In genomic region chr14:104401785-104402184, GRCh38 we compare ENCODE assay signal across 15 cellular contexts.
A peak's percentile ranks its signal among the peaks of the same experiment; 100 is the strongest.
DNase-seq lines count a peak whose midpoint lies in the region; ATAC-seq lines count a peak whose summit lies in the region.
"Had no signal": no experiment of that assay in that cellular context is flagged by ENCODE, and none has a peak within 500 bp of the region (broad histone marks: within the 10 kb centered on the region; RNA-seq: fewer than 3 reads in every experiment).

No MANE protein-coding gene starts in this region.

- H3K4me3 ChIP-seq in BLaER1 = no peak overlapping the region
- no peak overlapping the region for H3K4me3 ChIP-seq in BLaER1 treated with 17β-estradiol and CSF1 and Interleukin-3, amounts not matched to agents 10 nM and 100 nM
- H3K4me3 ChIP-seq: GM23338 had no signal

- H3K4me2 ChIP-seq in BLaER1 = peak overlapping the region; percentile 85
- peak overlapping the region in 9 of 11 experiments; percentile 73 to 95 (median 85); a peak in 18 of 22 replicates for H3K4me2 ChIP-seq in BLaER1 treated with 17β-estradiol and CSF1 and Interleukin-3, amounts not matched to agents 10 nM and 100 nM
- H3K4me2 ChIP-seq: GM23338 had no signal

- no peaks in the 10 kb centered on the region for H3K27me3 ChIP-seq in BLaER1
- H3K27me3 ChIP-seq in BLaER1 treated with 17β-estradiol and CSF1 and Interleukin-3, amounts not matched to agents 10 nM and 100 nM = no peaks in the 10 kb centered on the region
- H3K27me3 ChIP-seq: BE2C had no signal

- no peaks in the 10 kb centered on the region; the same call in 1 of the 2 replicates for H3K36me3 ChIP-seq in BLaER1
- 0 out of 22 replicates have a peak, but pooled peaks cover 0 to 5% (median 0%) of the 10 kb centered on the region in 11 experiments for H3K36me3 ChIP-seq in BLaER1 treated with 17β-estradiol and CSF1 and Interleukin-3, amounts not matched to agents 10 nM and 100 nM
- H3K36me3 ChIP-seq: BE2C had no signal

- DNase-seq in ecto neural progenitor cell (ENCODE audit: low spot score) (peak; percentile 23), posterior vena cava (ENCODE audit: low spot score) (peak; percentile 16), T-helper 17 cell (no peak)
- DNase-seq in stimulated activated CD4-positive, alpha-beta T cell treated with anti-CD3 and anti-CD28 coated beads, Interleukin-15, amount 100 ng/mL, for 24 hours = no peak
- DNase-seq: ACHN; BE2C; CD4-positive, alpha-beta memory T cell; DMS153; DMS79; GDM1 had no signal

- no peak overlapping the region for H3K9ac ChIP-seq in BLaER1
- H3K9ac ChIP-seq in BLaER1 treated with 17β-estradiol and CSF1 and Interleukin-3, amounts not matched to agents 10 nM and 100 nM = no peak overlapping the region

- H3K4me3 Mint-ChIP-seq in T-helper 17 cell = no peak overlapping the region
- H3K4me3 Mint-ChIP-seq: CD14-positive monocyte; CD4-positive, alpha-beta memory T cell; GM23338 had no signal

- peaks cover 23% of the 10 kb centered on the region for H3K27me3 Mint-ChIP-seq in T-helper 17 cell
- H3K27me3 Mint-ChIP-seq: CD4-positive, alpha-beta memory T cell had no signal

- H3K4me1 Mint-ChIP-seq in T-helper 17 cell = peaks cover 10% of the 10 kb centered on the region
- H3K4me1 Mint-ChIP-seq: CD14-positive monocyte had no signal

- H3K27ac Mint-ChIP-seq in T-helper 17 cell = no peak overlapping the region
- H3K27ac Mint-ChIP-seq: CD14-positive monocyte, GM23338 had no signal

- intact Hi-C loops in posterior vena cava (cut with DNase I) = no loop called here

- H3K9me3 ChIP-seq in BLaER1 (peaks cover 20% of the 10 kb centered on the region), T-helper 17 cell (ENCODE audit: control insufficient read depth, low read length, poor library complexity, severe bottlenecking) (no peaks in the 10 kb centered on the region)
- peaks cover 16 to 30% (median 24%) of the 10 kb centered on the region in 11 experiments for H3K9me3 ChIP-seq in BLaER1 treated with 17β-estradiol and CSF1 and Interleukin-3, amounts not matched to agents 10 nM and 100 nM (replicated peaks in 1 of 11)
- H3K9me3 ChIP-seq: BE2C had no signal

- ATAC-seq in T-helper 17 cell = no peak
- ATAC-seq: GM23338, HCT116 had no signal

- peaks cover 3% of the 10 kb centered on the region for H3K36me3 Mint-ChIP-seq in T-helper 17 cell (ENCODE audit: low read depth)
- H3K36me3 Mint-ChIP-seq: CD14-positive monocyte had no signal

- H3K4me1 ChIP-seq in BLaER1 = peaks cover 84% of the 10 kb centered on the region
- H3K4me1 ChIP-seq in BLaER1 treated with 17β-estradiol and CSF1 and Interleukin-3, amounts not matched to agents 10 nM and 100 nM = peaks cover 14 to 83% (median 73%) of the 10 kb centered on the region in 10 experiments
- H3K4me1 ChIP-seq: BE2C had no signal

- H3K27ac ChIP-seq in BLaER1 = peak overlapping the region; percentile 32; the same call in 1 of the 2 replicates
- H3K27ac ChIP-seq in BLaER1 treated with 17β-estradiol and CSF1 and Interleukin-3, amounts not matched to agents 10 nM and 100 nM = no peak overlapping the region

- no peaks in the 10 kb centered on the region for H4K20me1 ChIP-seq in BLaER1
- no peaks in the 10 kb centered on the region for H4K20me1 ChIP-seq in BLaER1 treated with 17β-estradiol and CSF1 and Interleukin-3, amounts not matched to agents 10 nM and 100 nM

Comparison
In these comparisons a context has a peak if more than half of its experiments do, and no peak if none do; other contexts are left out.
1. DNase-seq: peak in ecto neural progenitor cell (single experiment) and posterior vena cava (single experiment); none in stimulated activated CD4-positive, alpha-beta T cell treated with anti-CD3 and anti-CD28 coated beads, Interleukin-15, amount 100 ng/mL, for 24 hours (single experiment) and T-helper 17 cell (0 of 3).